Comparison of ENCODE assay signal across 22 cellular contexts in the genomic region with DNA sequence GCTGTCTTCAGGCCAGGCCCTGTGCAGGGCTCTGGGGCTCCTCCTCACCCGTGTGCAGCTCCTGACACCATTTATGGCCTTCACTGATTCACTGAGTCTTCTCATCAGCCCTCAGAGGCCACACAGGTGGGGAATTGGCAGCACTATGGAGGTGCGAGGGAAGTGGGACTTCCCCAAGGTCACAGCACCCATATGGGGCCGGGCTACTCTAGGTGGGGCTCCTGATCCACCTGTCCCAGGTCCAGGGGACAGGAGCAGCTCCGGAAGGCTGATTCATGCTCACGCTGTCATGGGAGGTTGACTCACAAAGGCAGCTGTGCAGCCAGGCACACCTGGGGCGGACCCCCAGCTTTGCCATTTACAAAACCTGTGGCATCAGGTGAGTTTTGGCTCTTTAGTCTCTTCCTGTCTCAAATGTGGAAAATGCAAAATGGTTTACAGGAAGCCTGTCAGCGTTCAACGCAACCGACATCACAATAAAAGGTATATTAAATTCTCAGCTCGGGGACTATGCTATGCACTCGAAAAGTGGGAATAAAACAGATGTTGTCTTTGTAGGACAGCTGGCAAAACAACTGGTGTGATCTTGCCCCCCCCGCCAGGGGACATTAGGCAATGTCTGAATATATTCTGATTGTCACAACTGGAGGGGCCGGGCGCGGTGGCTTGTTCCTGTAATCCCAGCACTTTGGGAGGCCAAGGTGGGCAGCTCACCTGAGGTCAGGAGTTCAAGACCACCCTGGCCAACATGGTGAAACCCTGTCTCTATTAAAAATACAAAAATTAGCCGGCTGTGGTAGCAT. TPM values are rescaled to one million over a fixed set of nuclear protein-coding genes. Genes with fewer than 3 reads are reported as not detected.
DNase-seq lines count a peak whose midpoint lies in the region; ATAC-seq, FAIRE-seq and TF ChIP-seq lines count a peak whose summit lies in the region.
"Had no signal": no experiment of that assay in that cellular context is flagged by ENCODE, and none has a peak within 500 bp of the region (broad histone marks: within the 10 kb centered on the region; RNA-seq: fewer than 3 reads in every experiment).

No MANE protein-coding gene starts in this region.

- H3K23me2 ChIP-seq in H1 (ENCODE audit: low read depth, low read length), result peaks cover 2% of the 10 kb centered on the region; the same call in 1 of the 2 replicates

- H4K8ac ChIP-seq in H1 (ENCODE audit: extremely low read depth, insufficient read depth, low read length), result 0 out of 2 replicates have a peak overlapping the region, but pooled peaks have one; percentile 11

- no peak for TF ChIP-seq CTCF in OCI-LY1 (IDR thresholded peaks at IDR 0.05; ENCODE audit: low read length)
- TF ChIP-seq CTCF in H1 (IDR thresholded peaks at IDR 0.05; ENCODE audit: control extremely low read depth in 1 of 3, insufficient read depth in 1 of 3, low read depth in 1 of 3, low read length in 3 of 3), result no peak
- no peak for TF ChIP-seq CTCF in mucosa of descending colon (IDR thresholded peaks at IDR 0.05)
- TF ChIP-seq CTCF in lower lobe of right lung (IDR thresholded peaks at IDR 0.05), result no peak

- H4K5ac ChIP-seq in H1 (ENCODE audit: insufficient read length, low read depth, low read length), result no peak overlapping the region

- POLR2A ChIA-PET in H1 (lab: Charles Lee; ENCODE audit: partially characterized antibody), result interaction anchor here (1.7 kb wide), 1 partner anchor 17 kb away, joined by 3 read pairs; no protein-coding TSS in a partner anchor

- H3K4me2 ChIP-seq in OCI-LY1 (ENCODE audit: low read length), result 0 out of 2 replicates have a peak overlapping the region, but pooled peaks have one; percentile 1
- no peak overlapping the region for H3K4me2 ChIP-seq in H1 (ENCODE audit: insufficient read depth in 1 of 2, low read depth in 2 of 2, low read length in 2 of 2)
- H3K4me2 ChIP-seq: A549 had no signal

- no peak overlapping the region for H2BK15ac ChIP-seq in H1 (ENCODE audit: low read length)

- FAIRE-seq in H1 (lab: Jason Lieb, UNC), result no peak
- FAIRE-seq: A549, urothelium cell line had no signal

- CTCF ChIA-PET in H1 (lab: Charles Lee; ENCODE audit: partially characterized antibody), result interaction anchor here (0.5 to 7.9 kb wide), 6 partner anchors 14 to 108 kb away, joined by 3 to 55 read pairs (median 6); no protein-coding TSS in a partner anchor

- DNase-seq in COLO668 (lab: John Stamatoyannopoulos, UW; ENCODE audit: unreplicated experiment) (peak; percentile 93), H1 (ENCODE audit: low read depth in 1 of 2, low spot score in 2 of 2) (no peak), mucosa of descending colon (peak; percentile 58 to 86 (median 72)), T-helper 9 cell (no peak), NCI-H1092 treated with DMSO at 0.1 percent for 48 hours (lab: John Stamatoyannopoulos, UW) (no peak), lower lobe of right lung (no peak)
- DNase-seq in activated naive CD4-positive, alpha-beta T cell treated with Interleukin-2 at 50 U/mL for 16 hours, result no peak
- DNase-seq: activated CD4-positive, alpha-beta T cell treated with anti-CD3 and anti-CD28 coated beads, Interleukin-2, amount 50 U/mL, for 4 hours; activated T-cell treated with anti-CD3 and anti-CD28 coated beads, Interleukin-2, amount 50 U/mL, for 24 hours; dermis blood vessel endothelial cell; midbrain; MV-4-11; NCI-H774; right cardiac atrium; stimulated activated naive CD8-positive, alpha-beta T cell treated with anti-CD3 and anti-CD28 coated beads, Interleukin-15, amount 100 ng/mL, for 72 hours had no signal

- H4K20me1 ChIP-seq in OCI-LY1 (ENCODE audit: insufficient read depth, low read length), result no peaks in the 10 kb centered on the region
- H4K20me1 ChIP-seq in H1 (replicated peaks in 1 of 2; ENCODE audit: control insufficient read depth in 1 of 2, insufficient read depth in 2 of 2, low read length in 2 of 2), result no peaks in the 10 kb centered on the region
- H4K20me1 ChIP-seq: BLaER1 treated with 17β-estradiol and CSF1 and Interleukin-3, amounts not matched to agents 10 nM and 100 nM had no signal

- no peak overlapping the region for H3K23ac ChIP-seq in H1 (ENCODE audit: insufficient read length)

- no peak overlapping the region for H3K27ac ChIP-seq in OCI-LY1 (ENCODE audit: low read depth, low read length, poor library complexity, severe bottlenecking)
- H3K27ac ChIP-seq in H1 (ENCODE audit: low read depth, low read length), result no peak overlapping the region
- no peak overlapping the region for H3K27ac ChIP-seq in lower lobe of right lung
- H3K27ac ChIP-seq: A549, esophagus muscularis mucosa had no signal

- no peaks in the 10 kb centered on the region for H3F3A ChIP-seq in OCI-LY1 (ENCODE audit: insufficient read depth, low read length)

- H2BK12ac ChIP-seq in H1 (ENCODE audit: low read depth, low read length), result no peak overlapping the region

- no peak overlapping the region for H3K56ac ChIP-seq in H1 (replicated peaks; ENCODE audit: insufficient read length, low read depth, low read length)

- H2AFZ ChIP-seq in OCI-LY1 (ENCODE audit: low read length), result no peak overlapping the region
- H2AFZ ChIP-seq in H1 (ENCODE audit: low read length), result no peak overlapping the region

- no peak overlapping the region for H2BK5ac ChIP-seq in H1 (ENCODE audit: low read depth, low read length)

- no peak overlapping the region for H2AK5ac ChIP-seq in H1 (ENCODE audit: low read depth, low read length)

- H3K79me2 ChIP-seq in OCI-LY1 (ENCODE audit: insufficient read depth, low read length), result no peaks in the 10 kb centered on the region
- H3K79me2 ChIP-seq in H1 (ENCODE audit: control insufficient read depth in 1 of 2, insufficient read depth in 2 of 2, low read length in 2 of 2), result no peaks in the 10 kb centered on the region

- ATAC-seq in mucosa of descending colon (peak; percentile 92), lower lobe of right lung (no peak)
- ATAC-seq: A549; Panc1; right cardiac atrium; stimulated activated naive CD8-positive, alpha-beta T cell treated with anti-CD3 and anti-CD28 coated beads, Interleukin-15, amount 100 ng/mL, for 72 hours had no signal

- no peak overlapping the region for H2BK20ac ChIP-seq in H1 (ENCODE audit: low read length)

- H3K36me3 ChIP-seq in OCI-LY1 (ENCODE audit: insufficient read depth, low read length), result no peaks in the 10 kb centered on the region
- no peaks in the 10 kb centered on the region for H3K36me3 ChIP-seq in H1 (ENCODE audit: control insufficient read depth in 2 of 4, insufficient read depth in 4 of 4, low read length in 3 of 4)
- no peaks in the 10 kb centered on the region for H3K36me3 ChIP-seq in mucosa of descending colon (ENCODE audit: low read depth)
- H3K36me3 ChIP-seq in lower lobe of right lung, result no peaks in the 10 kb centered on the region
- H3K36me3 ChIP-seq: BLaER1 treated with 17β-estradiol and CSF1 and Interleukin-3, amounts not matched to agents 10 nM and 100 nM; esophagus muscularis mucosa; neutrophil had no signal

- H3K4me1 ChIP-seq in OCI-LY1 (ENCODE audit: insufficient read depth, low read length, severe bottlenecking) (peaks cover 11% of the 10 kb centered on the region), H1 (replicated peaks in 1 of 4; ENCODE audit: control insufficient read depth in 3 of 4, insufficient read depth in 4 of 4, low read length in 3 of 4) (peaks cover 0 to 15% (median 12%) of the 10 kb centered on the region in 4 experiments; a peak in 4 of 7 replicates), mucosa of descending colon (ENCODE audit: low read depth) (peaks cover 18% of the 10 kb centered on the region), lower lobe of right lung (peaks cover 32% of the 10 kb centered on the region)

- TF ChIP-seq POLR2A in H1 (IDR thresholded peaks at IDR 0.05; ENCODE audit: control extremely low read depth in 1 of 2, low read depth in 2 of 2, low read length in 2 of 2), result no peak

- H3K9me3 ChIP-seq in OCI-LY1 (ENCODE audit: low read length), result no peaks in the 10 kb centered on the region
- H3K9me3 ChIP-seq in H1 (ENCODE audit: insufficient read depth in 2 of 2, low read depth in 1 of 2, low read length in 1 of 2), result no peaks in the 10 kb centered on the region
- no peaks in the 10 kb centered on the region for H3K9me3 ChIP-seq in mucosa of descending colon
- no peaks in the 10 kb centered on the region for H3K9me3 ChIP-seq in lower lobe of right lung
- H3K9me3 ChIP-seq: A549; BLaER1 treated with 17β-estradiol and CSF1 and Interleukin-3, amounts not matched to agents 10 nM and 100 nM; esophagus muscularis mucosa; neutrophil had no signal

- no peak for TF ChIP-seq RAD21 in H1 (IDR thresholded peaks at IDR 0.05 in 1 of 2, conservative IDR thresholded peaks at IDR 0.05 in 1 of 2; ENCODE audit: low read depth in 2 of 2, low read length in 2 of 2)

- no peaks in the 10 kb centered on the region for H3K27me3 ChIP-seq in OCI-LY1 (ENCODE audit: insufficient read depth, low read length)
- H3K27me3 ChIP-seq in H1 (replicated peaks in 1 of 4; ENCODE audit: control insufficient read depth in 3 of 4, extremely low read depth in 1 of 4, insufficient read depth in 3 of 4, low read length in 3 of 4), result no peaks in the 10 kb centered on the region
- H3K27me3 ChIP-seq in lower lobe of right lung (ENCODE audit: low read depth), result no peaks in the 10 kb centered on the region
- H3K27me3 ChIP-seq: BLaER1 treated with 17β-estradiol and CSF1 and Interleukin-3, amounts not matched to agents 10 nM and 100 nM; esophagus muscularis mucosa; neutrophil had no signal

- H3K9me2 ChIP-seq in OCI-LY1 (ENCODE audit: low read depth, low read length), result no peaks in the 10 kb centered on the region

- no peak overlapping the region for H3K14ac ChIP-seq in H1 (ENCODE audit: insufficient read length)

- no peak overlapping the region for H3K9ac ChIP-seq in OCI-LY1 (ENCODE audit: low read length)
- H3K9ac ChIP-seq in H1 (replicated peaks in 1 of 4; ENCODE audit: extremely low read depth in 1 of 4, low read depth in 3 of 4, low read length in 3 of 4), result no peak overlapping the region

- H3K4me3 ChIP-seq in OCI-LY1 (ENCODE audit: low read depth, low read length, poor library complexity, severe bottlenecking) (no peak overlapping the region), H1 (ENCODE audit: extremely low read depth in 1 of 4, insufficient read depth in 2 of 4, low read depth in 3 of 4, low read length in 4 of 4) (no peak overlapping the region), mucosa of descending colon (no peak overlapping the region), lower lobe of right lung (no peak overlapping the region)
- H3K4me3 ChIP-seq: A549; BLaER1 treated with 17β-estradiol and CSF1 and Interleukin-3, amounts not matched to agents 10 nM and 100 nM; esophagus muscularis mucosa had no signal

- no peak overlapping the region for H4K91ac ChIP-seq in H1 (replicated peaks; ENCODE audit: insufficient read length, low read length)

- no peak overlapping the region for H3K4ac ChIP-seq in H1 (replicated peaks; ENCODE audit: insufficient read length, low read depth, low read length)

- intact Hi-C loops in mucosa of descending colon (cut with DNase I, micrococcal nuclease), result no loop called here
- intact Hi-C loops in lower lobe of right lung (cut with DNase I), result no loop called here

- 90% methylated on average over 16 of the region's 16 CpGs; no CpG with 5 or more reads in 1 of the 2 experiments for WGBS in H1 (ENCODE audit: extremely low coverage in 1 of 2, insufficient coverage in 1 of 2, insufficient read length in 1 of 2, insufficient replicate concordance in 2 of 2, low coverage in 1 of 2, low lambda C conversion rate in 2 of 2, missing lambda C conversion rate in 1 of 2), 2 experiments

- H3K79me1 ChIP-seq in H1 (ENCODE audit: low read depth, low read length), result no peaks in the 10 kb centered on the region

- no peak overlapping the region for H2BK120ac ChIP-seq in H1 (replicated peaks; ENCODE audit: low read depth, low read length)

- TF ChIP-seq EP300 in H1 (IDR thresholded peaks at IDR 0.05; ENCODE audit: borderline replicate concordance in 1 of 2, low read depth in 2 of 2, low read length in 2 of 2), result no peak

- H3K18ac ChIP-seq in H1 (ENCODE audit: extremely low read depth, low read length), result no peak overlapping the region

RNA-seq across cellular contexts. Expression of a gene that starts 15.0 kb away (rescaled TPM):
- total RNA-seq in H1 (2021; fragmentation: NEBNext Ultra II Directional; extraction: Animal tissue kit (Norgen Biotek cat#: 25700)), result 8.7 and 11.6 TPM in 2 replicates
- polyA plus RNA-seq in H1 (2011; rRNA removed), result 9.0 and 11.2 TPM in 2 replicates
- 12.5 TPM for polyA plus RNA-seq in H1 (2011; cell fraction: cytosol; rRNA removed)
- 10.5 TPM for polyA plus RNA-seq in H1 (2011; cell fraction: nucleus; rRNA removed)
- polyA plus RNA-seq in H1 (2012, experiment 1 of 2), result 7.3 to 9.9 TPM (median 9.4 TPM) in 4 replicates
- polyA plus RNA-seq in H1 (2012, experiment 2 of 2), result 7.0 TPM
- polyA plus RNA-seq in H1 (2013, experiment 1 of 2), result 5.9 TPM
- polyA plus RNA-seq in H1 (2013, experiment 2 of 2), result 5.8 TPM
- polyA minus RNA-seq in H1 (2011; rRNA and poly(A)+ RNA removed), result 8.0 and 10.2 TPM in 2 replicates
- 6.5 TPM for polyA minus RNA-seq in H1 (2011; cell fraction: cytosol; rRNA and poly(A)+ RNA removed)
- polyA minus RNA-seq in H1 (2011; cell fraction: nucleus; rRNA and poly(A)+ RNA removed), result 5.1 TPM
- 10 to 100 TPM; 10.4 to 12.6 (median 11.9) TPM for total RNA-seq in mucosa of descending colon
- 11.3 TPM for total RNA-seq in lower lobe of right lung

RNA-seq across cellular contexts. Expression of a gene that starts 15.9 kb away (rescaled TPM):
- total RNA-seq in H1 (2021; fragmentation: NEBNext Ultra II Directional; extraction: Animal tissue kit (Norgen Biotek cat#: 25700)), result 16.8 and 18.5 TPM in 2 replicates
- 6.5 and 10.0 TPM in 2 replicates for polyA plus RNA-seq in H1 (2011; rRNA removed)
- 13.4 TPM for polyA plus RNA-seq in H1 (2011; cell fraction: cytosol; rRNA removed)
- 20.4 TPM for polyA plus RNA-seq in H1 (2011; cell fraction: nucleus; rRNA removed)
- 13.0 to 16.1 TPM (median 14.5 TPM) in 4 replicates for polyA plus RNA-seq in H1 (2012, experiment 1 of 2)
- 11.4 TPM for polyA plus RNA-seq in H1 (2012, experiment 2 of 2)
- 6.5 TPM for polyA plus RNA-seq in H1 (2013, experiment 1 of 2)
- 6.8 TPM for polyA plus RNA-seq in H1 (2013, experiment 2 of 2)
- polyA minus RNA-seq in H1 (2011; rRNA and poly(A)+ RNA removed), result 11.8 and 11.9 TPM in 2 replicates
- 15.9 TPM for polyA minus RNA-seq in H1 (2011; cell fraction: cytosol; rRNA and poly(A)+ RNA removed)
- 11.6 TPM for polyA minus RNA-seq in H1 (2011; cell fraction: nucleus; rRNA and poly(A)+ RNA removed)
- total RNA-seq in mucosa of descending colon (10 to 100 TPM; 19.1 to 27.3 (median 21.3) TPM), lower lobe of right lung (27.3 TPM)

Comparison
In these comparisons a context has a peak if more than half of its experiments do, and no peak if none do; other contexts are left out.
1. DNase-seq: peak in COLO668 (single experiment) and mucosa of descending colon (3 of 3); none in H1 (0 of 2), activated naive CD4-positive, alpha-beta T cell treated with Interleukin-2 at 50 U/mL for 16 hours (single experiment), T-helper 9 cell (single experiment), NCI-H1092 treated with DMSO at 0.1 percent for 48 hours (single experiment) and lower lobe of right lung (single experiment).